In genomic region chr6:85673198-85674139, GRCh38 we compare ENCODE assay signal across 11 cellular contexts. TPM values are rescaled to one million over a fixed set of nuclear protein-coding genes. Genes with fewer than 3 reads are reported as not detected.
A peak's percentile ranks its signal among the peaks of the same experiment; 100 is the strongest.
DNase-seq lines count a peak whose midpoint lies in the region; ATAC-seq and TF ChIP-seq lines count a peak whose summit lies in the region.
"Had no signal": no experiment of that assay in that cellular context is flagged by ENCODE, and none has a peak within 500 bp of the region (broad histone marks: within the 10 kb centered on the region; RNA-seq: fewer than 3 reads in every experiment).

No MANE protein-coding gene starts in this region.

- no peak overlapping the region for H3K9ac ChIP-seq in adipocyte (ENCODE audit: low read length)

- peaks cover 67% of the 10 kb centered on the region for H3K4me1 Mint-ChIP-seq in activated CD4-positive, alpha-beta T cell treated with anti-CD3 and anti-CD28 coated beads for 36 hours

- no peak for ATAC-seq in activated CD4-positive, alpha-beta T cell treated with anti-CD3 and anti-CD28 coated beads for 36 hours
- ATAC-seq in gastrocnemius medialis (no peak), GM18867 (IDR thresholded peaks at IDR 0.05; ENCODE audit: unreplicated experiment) (no peak)

- H3K36me3 Mint-ChIP-seq in activated CD4-positive, alpha-beta T cell treated with anti-CD3 and anti-CD28 coated beads for 36 hours (ENCODE audit: low read depth), result peaks cover 62% of the 10 kb centered on the region

- no peaks in the 10 kb centered on the region for H3K9me3 Mint-ChIP-seq in activated CD4-positive, alpha-beta T cell treated with anti-CD3 and anti-CD28 coated beads for 36 hours (ENCODE audit: low read depth)

- intact Hi-C loops in activated CD4-positive, alpha-beta T cell treated with anti-CD3 and anti-CD28 coated beads for 36 hours (cut with DNase I, micrococcal nuclease), result loop anchor here (5.0 to 10.0 kb wide), 3 partner anchors 49 to 1819 kb away; partner anchors contain the start of genes CYB5R4 (in 1 of the 2) and RIPPLY2 (in 1 of the 2)
- intact Hi-C loops in gastrocnemius medialis (cut with DNase I; ENCODE audit: low total_unique reads), result no loop called here

- CTCF ChIA-PET in activated CD4-positive, alpha-beta T cell treated with anti-CD3 and anti-CD28 coated beads for 36 hours (lab: Charles Lee), result interaction anchor here (0.8 to 1.2 kb wide), 3 partner anchors 33 to 47 kb away, joined by 3 to 5 read pairs (median 4); no protein-coding TSS in a partner anchor

- H3K27ac ChIP-seq in gastrocnemius medialis, result peak overlapping the region; percentile 92 to 98 (median 96)

- no peaks in the 10 kb centered on the region for H3K27me3 Mint-ChIP-seq in activated CD4-positive, alpha-beta T cell treated with anti-CD3 and anti-CD28 coated beads for 36 hours

- POLR2A ChIA-PET in activated CD4-positive, alpha-beta T cell treated with anti-CD3 and anti-CD28 coated beads for 36 hours (lab: Charles Lee), result interaction anchor here (4.8 kb wide), 1 partner anchor 31 kb away, joined by 95 read pairs; the partner anchor contains the start of gene SYNCRIP

- H3K4me3 ChIP-seq in adipocyte (ENCODE audit: low read length), result no peak overlapping the region
- H3K4me3 ChIP-seq in gastrocnemius medialis, result no peak overlapping the region

- no peak for DNase-seq in activated CD4-positive, alpha-beta T cell treated with anti-CD3 and anti-CD28 coated beads for 36 hours
- no peak for DNase-seq in activated CD4-positive, alpha-beta T cell treated with anti-CD3 and anti-CD28 coated beads, Interleukin-2, amount 50 U/mL, for 4 hours
- DNase-seq in NAMALWA (ENCODE audit: low spot score) (peak; percentile 44), adipocyte (ENCODE audit: low read depth) (peak; percentile 1), gastrocnemius medialis (no peak), medulla oblongata (ENCODE audit: extremely low spot score) (no peak)
- no peak for DNase-seq in stimulated activated CD4-positive, alpha-beta T cell treated with anti-CD3 and anti-CD28 coated beads, Interleukin-4, amount 100 ng/mL, for 4 hours
- DNase-seq: activated naive CD4-positive, alpha-beta T cell; GOT3; NCI-H2107 had no signal

- H3K9me3 ChIP-seq in adipocyte (ENCODE audit: control insufficient read depth, low read length) (no peaks in the 10 kb centered on the region), gastrocnemius medialis (no peaks in the 10 kb centered on the region)

- H3K27me3 ChIP-seq in adipocyte (replicated peaks; ENCODE audit: control insufficient read depth, insufficient read depth, low read length) (no peaks in the 10 kb centered on the region), gastrocnemius medialis (no peaks in the 10 kb centered on the region)

- in situ Hi-C loops in gastrocnemius medialis (cut with MboI; ENCODE audit: low sequenced_read_pairs in 4 of 4), result loop anchor here in 3 of 4 donors (10.0 kb wide), 1 partner anchor 79 kb away; the partner anchor contains the start of gene SNX14 (in 3 of the 3)

- no peak for TF ChIP-seq POLR2A in gastrocnemius medialis (IDR thresholded peaks at IDR 0.05)

- peaks cover 23% of the 10 kb centered on the region for H3K36me3 ChIP-seq in adipocyte (ENCODE audit: control insufficient read depth, insufficient read depth, low read length, severe bottlenecking)
- H3K36me3 ChIP-seq in gastrocnemius medialis, result no peaks in the 10 kb centered on the region

- no peak overlapping the region for H3K4me3 Mint-ChIP-seq in activated CD4-positive, alpha-beta T cell treated with anti-CD3 and anti-CD28 coated beads for 36 hours

- no peak for TF ChIP-seq CTCF in gastrocnemius medialis (IDR thresholded peaks at IDR 0.05 in 4 of 5, conservative IDR thresholded peaks at IDR 0.05 in 1 of 5)

- peak overlapping the region; percentile 93 for H3K27ac Mint-ChIP-seq in activated CD4-positive, alpha-beta T cell treated with anti-CD3 and anti-CD28 coated beads for 36 hours

- H3K4me1 ChIP-seq in adipocyte (ENCODE audit: control insufficient read depth, insufficient read depth, low read length) (peaks cover 37% of the 10 kb centered on the region), gastrocnemius medialis (peaks cover 28 to 34% of the 10 kb centered on the region in 2 donors)

RNA-seq across cellular contexts. Expression of gene SYNCRIP, which starts 30.8 kb away (rescaled TPM):
- total RNA-seq in activated CD4-positive, alpha-beta T cell treated with anti-CD3 and anti-CD28 coated beads for 36 hours, result 100 to 1,000 TPM; 156 to 191 TPM
- total RNA-seq in gastrocnemius medialis, result 10 to 100 TPM; 43.0 to 59.3 (median 54.5) TPM

Comparison
In these comparisons a context has a peak if more than half of its experiments do, and no peak if none do; other contexts are left out.
1. DNase-seq: peak in NAMALWA (single experiment) and adipocyte (single experiment); none in activated CD4-positive, alpha-beta T cell treated with anti-CD3 and anti-CD28 coated beads for 36 hours (single experiment), activated CD4-positive, alpha-beta T cell treated with anti-CD3 and anti-CD28 coated beads, Interleukin-2, amount 50 U/mL, for 4 hours (0 of 2), gastrocnemius medialis (0 of 2), stimulated activated CD4-positive, alpha-beta T cell treated with anti-CD3 and anti-CD28 coated beads, Interleukin-4, amount 100 ng/mL, for 4 hours (0 of 2) and medulla oblongata (single experiment).